Comparison of ENCODE assay signal across 1 cellular context in the genomic region with DNA sequence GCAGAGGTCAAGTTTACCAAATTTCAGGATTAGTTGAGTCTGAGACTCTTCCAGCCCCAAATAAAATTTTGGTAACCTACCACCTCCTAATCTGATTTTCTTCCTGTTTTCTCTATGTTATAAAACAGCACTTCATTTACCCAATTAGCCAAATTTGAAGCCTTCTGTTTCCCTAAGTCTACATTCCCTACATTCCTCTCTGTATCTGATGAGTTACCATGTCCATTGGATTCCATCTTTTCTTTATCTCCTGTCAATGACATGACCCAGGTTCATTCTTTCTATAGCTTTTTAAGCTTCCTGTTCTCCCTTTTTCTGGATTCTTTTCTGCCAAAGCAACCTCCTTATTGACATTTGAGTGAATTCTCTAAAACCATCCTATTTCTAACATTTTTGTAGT.
TF ChIP-seq lines count a peak whose summit lies in the region.

No MANE protein-coding gene starts in this region.

TF ChIP-seq in SK-N-SH, 30 proteins besides CTCF, POLR2A, EP300 and RAD21 (continued from another document):
- TF ChIP-seq, protein P1, sequence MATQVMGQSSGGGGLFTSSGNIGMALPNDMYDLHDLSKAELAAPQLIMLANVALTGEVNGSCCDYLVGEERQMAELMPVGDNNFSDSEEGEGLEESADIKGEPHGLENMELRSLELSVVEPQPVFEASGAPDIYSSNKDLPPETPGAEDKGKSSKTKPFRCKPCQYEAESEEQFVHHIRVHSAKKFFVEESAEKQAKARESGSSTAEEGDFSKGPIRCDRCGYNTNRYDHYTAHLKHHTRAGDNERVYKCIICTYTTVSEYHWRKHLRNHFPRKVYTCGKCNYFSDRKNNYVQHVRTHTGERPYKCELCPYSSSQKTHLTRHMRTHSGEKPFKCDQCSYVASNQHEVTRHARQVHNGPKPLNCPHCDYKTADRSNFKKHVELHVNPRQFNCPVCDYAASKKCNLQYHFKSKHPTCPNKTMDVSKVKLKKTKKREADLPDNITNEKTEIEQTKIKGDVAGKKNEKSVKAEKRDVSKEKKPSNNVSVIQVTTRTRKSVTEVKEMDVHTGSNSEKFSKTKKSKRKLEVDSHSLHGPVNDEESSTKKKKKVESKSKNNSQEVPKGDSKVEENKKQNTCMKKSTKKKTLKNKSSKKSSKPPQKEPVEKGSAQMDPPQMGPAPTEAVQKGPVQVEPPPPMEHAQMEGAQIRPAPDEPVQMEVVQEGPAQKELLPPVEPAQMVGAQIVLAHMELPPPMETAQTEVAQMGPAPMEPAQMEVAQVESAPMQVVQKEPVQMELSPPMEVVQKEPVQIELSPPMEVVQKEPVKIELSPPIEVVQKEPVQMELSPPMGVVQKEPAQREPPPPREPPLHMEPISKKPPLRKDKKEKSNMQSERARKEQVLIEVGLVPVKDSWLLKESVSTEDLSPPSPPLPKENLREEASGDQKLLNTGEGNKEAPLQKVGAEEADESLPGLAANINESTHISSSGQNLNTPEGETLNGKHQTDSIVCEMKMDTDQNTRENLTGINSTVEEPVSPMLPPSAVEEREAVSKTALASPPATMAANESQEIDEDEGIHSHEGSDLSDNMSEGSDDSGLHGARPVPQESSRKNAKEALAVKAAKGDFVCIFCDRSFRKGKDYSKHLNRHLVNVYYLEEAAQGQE (IDR thresholded peaks at IDR 0.05; ENCODE audit: low read depth, low read length): no peak
